ENCODE assay signal across 17 cellular contexts in the genomic region with DNA sequence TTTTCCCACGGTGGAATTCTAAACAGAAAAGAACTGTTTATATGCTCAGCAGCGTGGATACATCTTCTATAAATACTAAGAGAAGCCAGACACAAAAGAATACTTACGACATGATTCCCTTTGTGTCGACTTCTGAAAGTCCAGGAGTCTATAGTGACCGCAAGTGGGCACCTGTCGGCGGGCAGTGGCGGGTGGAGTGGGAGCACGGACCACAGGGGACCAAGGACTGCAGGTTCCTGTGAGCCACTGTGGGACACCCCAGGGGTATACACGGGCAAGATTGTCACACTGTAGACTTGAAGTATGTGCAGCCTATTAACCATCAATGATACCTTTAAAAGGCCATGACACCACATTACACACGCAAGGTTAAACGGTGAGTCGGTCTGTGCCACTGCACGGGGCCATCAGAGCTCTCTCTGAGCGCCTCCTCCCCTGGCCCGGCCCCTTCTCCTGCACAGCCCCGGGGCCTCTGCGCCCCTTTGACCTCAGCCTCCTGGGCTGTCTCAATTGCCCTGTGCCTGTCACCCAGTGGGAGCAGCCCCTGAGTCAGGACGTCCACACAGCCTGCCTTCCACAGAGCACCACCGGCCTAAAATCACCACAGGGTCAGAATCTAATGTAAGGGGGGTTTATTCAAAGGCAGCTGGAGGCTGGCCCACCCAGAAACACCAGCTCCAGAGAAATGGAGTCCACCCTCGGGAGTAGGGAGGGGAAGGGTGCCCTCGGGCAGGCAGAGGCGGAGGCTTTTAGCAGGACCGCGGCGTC.
DNase-seq lines count a peak whose midpoint lies in the region; ATAC-seq, FAIRE-seq and TF ChIP-seq lines count a peak whose summit lies in the region.
"Had no signal": no experiment of that assay in that cellular context is flagged by ENCODE, and none has a peak within 500 bp of the region (broad histone marks: within the 10 kb centered on the region; RNA-seq: fewer than 3 reads in every experiment).

No MANE protein-coding gene starts in this region.

- no peak overlapping the region for H3K4me3 Mint-ChIP-seq in stimulated activated naive CD8-positive, alpha-beta T cell treated with anti-CD3 and anti-CD28 coated beads, Interleukin-15, Interleukin-2, amounts not matched to agents 100 ng/mL and 50 ng/mL, for 24 hours

- no peaks in the 10 kb centered on the region for H3K9me3 ChIP-seq in RWPE2 (ENCODE audit: severe bottlenecking)
- H3K9me3 ChIP-seq in kidney (ENCODE audit: control insufficient read depth in 1 of 2, low read length in 2 of 2), result no peaks in the 10 kb centered on the region
- H3K9me3 ChIP-seq: thyroid gland had no signal

- H3K27ac ChIP-seq in RWPE2 (ENCODE audit: poor library complexity, severe bottlenecking) (no peak overlapping the region), kidney (ENCODE audit: low read depth in 2 of 2, low read length in 2 of 2) (no peak overlapping the region)
- H3K27ac ChIP-seq: cardiac muscle cell, thyroid gland had no signal

- TF ChIP-seq CTCF in RWPE2 (IDR thresholded peaks at IDR 0.05; ENCODE audit: poor library complexity, severe bottlenecking), result no peak
- no peak for TF ChIP-seq CTCF in kidney (IDR thresholded peaks at IDR 0.05; ENCODE audit: borderline replicate concordance, extremely low read depth, insufficient read depth)

- no peak overlapping the region for H3K4me3 ChIP-seq in RWPE2 (ENCODE audit: severe bottlenecking)
- no peak overlapping the region for H3K4me3 ChIP-seq in kidney (ENCODE audit: low read length in 2 of 2)
- H3K4me3 ChIP-seq: cardiac muscle cell, thyroid gland had no signal

- H3K27ac Mint-ChIP-seq in stimulated activated naive CD8-positive, alpha-beta T cell treated with anti-CD3 and anti-CD28 coated beads, Interleukin-15, Interleukin-2, amounts not matched to agents 100 ng/mL and 50 ng/mL, for 24 hours, result peak overlapping the region; percentile 51

- H3K9ac ChIP-seq in kidney (ENCODE audit: low read length in 2 of 2), result no peak overlapping the region

- intact Hi-C loops in kidney (cut with DNase I), result no loop called here

- no peak for FAIRE-seq in kidney (lab: Jason Lieb, UNC)

- H3K36me3 Mint-ChIP-seq in stimulated activated naive CD8-positive, alpha-beta T cell treated with anti-CD3 and anti-CD28 coated beads, Interleukin-15, Interleukin-2, amounts not matched to agents 100 ng/mL and 50 ng/mL, for 24 hours (ENCODE audit: low read depth), result no peaks in the 10 kb centered on the region

- peaks cover 7% of the 10 kb centered on the region for H3K4me1 ChIP-seq in RWPE2 (ENCODE audit: insufficient read depth, poor library complexity, severe bottlenecking)
- no peaks in the 10 kb centered on the region for H3K4me1 ChIP-seq in kidney (ENCODE audit: control insufficient read depth in 1 of 2, insufficient read depth in 1 of 2, low read depth in 1 of 2, low read length in 2 of 2)
- H3K4me1 ChIP-seq: thyroid gland had no signal

- no peak for ATAC-seq in stimulated activated naive CD8-positive, alpha-beta T cell treated with anti-CD3 and anti-CD28 coated beads, Interleukin-15, Interleukin-2, amounts not matched to agents 100 U/mL and 50 U/mL, for 24 hours
- ATAC-seq in RWPE2 (ENCODE audit: low read depth) (no peak), left lobe of liver (no peak)

- no peak for DNase-seq in stimulated activated naive CD8-positive, alpha-beta T cell treated with anti-CD3 and anti-CD28 coated beads, Interleukin-15, Interleukin-2, amounts not matched to agents 100 U/mL and 50 U/mL, for 24 hours
- DNase-seq in RWPE2 (ENCODE audit: low spot score), result peak; percentile 47
- DNase-seq in kidney, result peak; percentile 72
- no peak for DNase-seq in left lobe of liver (ENCODE audit: low spot score)
- DNase-seq in NCI-H128 (lab: John Stamatoyannopoulos, UW; ENCODE audit: unreplicated experiment), result no peak
- DNase-seq in DMS53 (lab: John Stamatoyannopoulos, UW), result no peak
- DNase-seq: activated B cell treated with CpG ODN at 0.5 μM for 24 hours; C1 segment of cervical spinal cord; DMS79 treated with DMSO at 0.1 percent for 48 hours; hippocampal formation; NCI-H1092 treated with DMSO at 0.1 percent for 48 hours; NCI-H748 treated with DMSO at 0.1 percent for 48 hours; stimulated activated CD4-positive, alpha-beta T cell treated with anti-CD3 and anti-CD28 coated beads, Interleukin-4, amount 100 ng/mL, for 24 hours; SW 1271; thyroid gland had no signal

- H3K27me3 ChIP-seq in RWPE2 (ENCODE audit: insufficient read depth, poor library complexity, severe bottlenecking), result no peaks in the 10 kb centered on the region
- H3K27me3 ChIP-seq: cardiac muscle cell, thyroid gland had no signal

- H3K36me3 ChIP-seq in RWPE2 (ENCODE audit: low read depth) (no peaks in the 10 kb centered on the region), kidney (ENCODE audit: control insufficient read depth in 1 of 2, insufficient read depth in 2 of 2, low read length in 2 of 2) (no peaks in the 10 kb centered on the region)
- H3K36me3 ChIP-seq: cardiac muscle cell, thyroid gland had no signal

- H3K27me3 Mint-ChIP-seq in stimulated activated naive CD8-positive, alpha-beta T cell treated with anti-CD3 and anti-CD28 coated beads, Interleukin-15, Interleukin-2, amounts not matched to agents 100 ng/mL and 50 ng/mL, for 24 hours, result peaks cover 9% of the 10 kb centered on the region
- H3K27me3 Mint-ChIP-seq: activated B cell treated with CpG ODN at 0.5 μM for 24 hours had no signal

- peaks cover 48% of the 10 kb centered on the region for H3K4me1 Mint-ChIP-seq in stimulated activated naive CD8-positive, alpha-beta T cell treated with anti-CD3 and anti-CD28 coated beads, Interleukin-15, Interleukin-2, amounts not matched to agents 100 ng/mL and 50 ng/mL, for 24 hours (ENCODE audit: low read depth)

- H3K9me3 Mint-ChIP-seq in stimulated activated naive CD8-positive, alpha-beta T cell treated with anti-CD3 and anti-CD28 coated beads, Interleukin-15, Interleukin-2, amounts not matched to agents 100 ng/mL and 50 ng/mL, for 24 hours, result no peaks in the 10 kb centered on the region
- H3K9me3 Mint-ChIP-seq: activated B cell treated with CpG ODN at 0.5 μM for 24 hours had no signal

Comparison
In these comparisons a context has a peak if more than half of its experiments do, and no peak if none do; other contexts are left out.
1. DNase-seq: peak in RWPE2 (single experiment) and kidney (single experiment); none in stimulated activated naive CD8-positive, alpha-beta T cell treated with anti-CD3 and anti-CD28 coated beads, Interleukin-15, Interleukin-2, amounts not matched to agents 100 U/mL and 50 U/mL, for 24 hours (single experiment), left lobe of liver (single experiment), NCI-H128 (single experiment) and DMS53 (single experiment).